In the genomic region with DNA sequence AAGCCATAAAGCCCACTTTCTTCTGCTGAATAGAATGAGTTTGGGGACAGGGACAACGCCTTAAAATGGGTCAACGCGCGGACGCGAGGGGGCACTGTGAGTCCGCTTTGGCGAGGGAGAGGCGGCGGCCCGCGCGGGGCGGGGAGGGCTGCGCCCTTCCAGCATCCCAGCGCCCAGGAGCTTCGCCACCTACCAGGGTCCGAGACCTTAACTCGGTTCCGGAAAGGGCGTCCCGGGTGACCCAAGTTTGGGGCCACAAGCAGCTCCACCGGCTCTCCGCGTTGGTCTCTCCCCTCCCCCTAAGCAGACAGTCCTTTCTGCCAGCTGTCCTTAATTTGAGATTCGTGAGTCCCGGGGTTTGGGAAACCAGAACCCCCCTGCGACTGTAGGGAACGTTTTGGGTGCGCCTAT, we compare ENCODE assay signal across 9 cellular contexts. TPM values are rescaled to one million over a fixed set of nuclear protein-coding genes. Genes with fewer than 3 reads are reported as not detected.
A peak's percentile ranks its signal among the peaks of the same experiment; 100 is the strongest.
DNase-seq lines count a peak whose midpoint lies in the region; ATAC-seq, FAIRE-seq and TF ChIP-seq lines count a peak whose summit lies in the region.
"Had no signal": no experiment of that assay in that cellular context is flagged by ENCODE, and none has a peak within 500 bp of the region (broad histone marks: within the 10 kb centered on the region; RNA-seq: fewer than 3 reads in every experiment).

No MANE protein-coding gene starts in this region.

- no peaks in the 10 kb centered on the region for H3K79me1 ChIP-seq in H1 (ENCODE audit: low read depth, low read length)

- peak; percentile 95 for TF ChIP-seq CTCF in LNCaP clone FGC (IDR thresholded peaks at IDR 0.05; ENCODE audit: control insufficient read depth, extremely low read depth, insufficient read depth)
- peak; percentile 67 to 85 (median 78) for TF ChIP-seq CTCF in H1 (IDR thresholded peaks at IDR 0.05; ENCODE audit: control extremely low read depth in 1 of 3, insufficient read depth in 1 of 3, low read depth in 1 of 3, low read length in 3 of 3)
- TF ChIP-seq CTCF in lung (IDR thresholded peaks at IDR 0.05; ENCODE audit: control extremely low read depth, extremely low read depth), result peak; percentile 56

- FAIRE-seq in H1 (lab: Jason Lieb, UNC), result no peak

- WGBS in H1 (ENCODE audit: extremely low coverage in 1 of 2, insufficient coverage in 1 of 2, insufficient read length in 1 of 2, insufficient replicate concordance in 2 of 2, low coverage in 1 of 2, low lambda C conversion rate in 2 of 2, missing lambda C conversion rate in 1 of 2), 2 experiments, result 3% methylated on average over 30 of the region's 30 CpGs; no CpG with 5 or more reads in 1 of the 2 experiments
- 1% methylated on average over 30 of the region's 30 CpGs for WGBS in lung, 2 donors

- H3K9me3 ChIP-seq in H1 (ENCODE audit: insufficient read depth in 2 of 2, low read depth in 1 of 2, low read length in 1 of 2), result no peaks in the 10 kb centered on the region
- no peaks in the 10 kb centered on the region for H3K9me3 ChIP-seq in lung (ENCODE audit: control insufficient read depth in 2 of 2, insufficient read depth in 1 of 2, low read length in 1 of 2)

- peaks cover 0 to 9% (median 6%) of the 10 kb centered on the region in 4 experiments; a peak in 4 of 7 replicates for H3K4me1 ChIP-seq in H1 (replicated peaks in 1 of 4; ENCODE audit: control insufficient read depth in 3 of 4, insufficient read depth in 4 of 4, low read length in 3 of 4)
- peaks cover 2 to 7% of the 10 kb centered on the region in 2 donors for H3K4me1 ChIP-seq in lung (ENCODE audit: control insufficient read depth in 2 of 2, insufficient read depth in 2 of 2, low read length in 2 of 2)

- no peak overlapping the region for H2BK20ac ChIP-seq in H1 (ENCODE audit: low read length)

- no peak overlapping the region for H3K14ac ChIP-seq in H1 (ENCODE audit: insufficient read length)

- no peak overlapping the region for H3K9ac ChIP-seq in H1 (replicated peaks in 1 of 4; ENCODE audit: extremely low read depth in 1 of 4, low read depth in 3 of 4, low read length in 3 of 4)

- no peak overlapping the region for H3K18ac ChIP-seq in H1 (ENCODE audit: extremely low read depth, low read length)

- peaks cover 5 to 16% of the 10 kb centered on the region in 2 experiments for H4K20me1 ChIP-seq in H1 (replicated peaks in 1 of 2; ENCODE audit: control insufficient read depth in 1 of 2, insufficient read depth in 2 of 2, low read length in 2 of 2)

- POLR2A ChIA-PET in H1 (lab: Charles Lee; ENCODE audit: partially characterized antibody), result interaction anchor here (0.9 kb wide), 1 partner anchor 8 kb away, joined by 3 read pairs; no protein-coding TSS in a partner anchor

- no peak overlapping the region for H4K91ac ChIP-seq in H1 (replicated peaks; ENCODE audit: insufficient read length, low read length)

- H3K79me2 ChIP-seq in H1 (ENCODE audit: control insufficient read depth in 1 of 2, insufficient read depth in 2 of 2, low read length in 2 of 2), result no peaks in the 10 kb centered on the region

- H2AK5ac ChIP-seq in H1 (ENCODE audit: low read depth, low read length), result no peak overlapping the region

- ATAC-seq in GM21381 (IDR thresholded peaks at IDR 0.05; ENCODE audit: unreplicated experiment) (peak; percentile 37), lung (ENCODE audit: insufficient read depth, low FRiP score) (no peak), HG02938 (IDR thresholded peaks at IDR 0.05; ENCODE audit: unreplicated experiment) (no peak)

- H2BK120ac ChIP-seq in H1 (replicated peaks; ENCODE audit: low read depth, low read length), result no peak overlapping the region

- peak overlapping the region; percentile 85 to 97 for H3K4me2 ChIP-seq in H1 (ENCODE audit: insufficient read depth in 1 of 2, low read depth in 2 of 2, low read length in 2 of 2)

- no peaks in the 10 kb centered on the region for H3K36me3 ChIP-seq in H1 (ENCODE audit: control insufficient read depth in 2 of 4, insufficient read depth in 4 of 4, low read length in 3 of 4)
- H3K36me3 ChIP-seq in lung (ENCODE audit: control insufficient read depth in 2 of 2, insufficient read depth in 2 of 2, low read length in 2 of 2), result no peaks in the 10 kb centered on the region

- peak; percentile 93 to 95 for TF ChIP-seq RAD21 in H1 (IDR thresholded peaks at IDR 0.05 in 1 of 2, conservative IDR thresholded peaks at IDR 0.05 in 1 of 2; ENCODE audit: low read depth in 2 of 2, low read length in 2 of 2)

- H2BK15ac ChIP-seq in H1 (ENCODE audit: low read length), result no peak overlapping the region

- H3K4ac ChIP-seq in H1 (replicated peaks; ENCODE audit: insufficient read length, low read depth, low read length), result no peak overlapping the region

- no peak overlapping the region for H3K56ac ChIP-seq in H1 (replicated peaks; ENCODE audit: insufficient read length, low read depth, low read length)

- no peak overlapping the region for H4K5ac ChIP-seq in H1 (ENCODE audit: insufficient read length, low read depth, low read length)

- no peak overlapping the region for H2BK5ac ChIP-seq in H1 (ENCODE audit: low read depth, low read length)

- H4K8ac ChIP-seq in H1 (ENCODE audit: extremely low read depth, insufficient read depth, low read length), result no peak overlapping the region

- no peak overlapping the region for H2BK12ac ChIP-seq in H1 (ENCODE audit: low read depth, low read length)

- H2AFZ ChIP-seq in H1 (ENCODE audit: low read length), result no peak overlapping the region

- DNase-seq in COLO668 (lab: John Stamatoyannopoulos, UW; ENCODE audit: unreplicated experiment) (peak; percentile 72), LNCaP clone FGC (ENCODE audit: low read depth) (no peak), T1000 (lab: John Stamatoyannopoulos, UW) (peak; percentile 49), H1 (ENCODE audit: low read depth in 1 of 2, low spot score in 2 of 2) (peak in 1 of 2 experiments; percentile 88), lung (ENCODE audit: low spot score) (peak; percentile 69)
- DNase-seq in stimulated activated CD8-positive, alpha-beta memory T cell treated with anti-CD3 and anti-CD28 coated beads, Interleukin-4, amount 100 ng/mL, for 48 hours, result peak; percentile 82

- CTCF ChIA-PET in H1 (lab: Charles Lee; ENCODE audit: partially characterized antibody), result interaction anchor here (0.6 to 4.1 kb wide), 39 partner anchors 10 to 744 kb away, joined by 3 to 14 read pairs (median 4); no protein-coding TSS in a partner anchor

- H3K4me3 ChIP-seq in LNCaP clone FGC (ENCODE audit: low read depth, low read length) (0 out of 2 replicates have a peak overlapping the region, but pooled peaks have one; percentile 13), H1 (ENCODE audit: extremely low read depth in 1 of 4, insufficient read depth in 2 of 4, low read depth in 3 of 4, low read length in 4 of 4) (peak overlapping the region in 3 of 4 experiments; percentile 33 to 71 (median 64); a peak in 5 of 8 replicates), lung (peak overlapping the region; percentile 16)

- no peak for TF ChIP-seq EP300 in H1 (IDR thresholded peaks at IDR 0.05; ENCODE audit: borderline replicate concordance in 1 of 2, low read depth in 2 of 2, low read length in 2 of 2)

- no peak for TF ChIP-seq POLR2A in H1 (IDR thresholded peaks at IDR 0.05; ENCODE audit: control extremely low read depth in 1 of 2, low read depth in 2 of 2, low read length in 2 of 2)

- peaks cover 6% of the 10 kb centered on the region for H3K23me2 ChIP-seq in H1 (ENCODE audit: low read depth, low read length)

- H3K23ac ChIP-seq in H1 (ENCODE audit: insufficient read length), result no peak overlapping the region

- no peak overlapping the region for H3K27ac ChIP-seq in H1 (ENCODE audit: low read depth, low read length)
- no peak overlapping the region for H3K27ac ChIP-seq in lung (ENCODE audit: low read depth in 1 of 2, low read length in 1 of 2)

- H3K27me3 ChIP-seq in H1 (replicated peaks in 1 of 4; ENCODE audit: control insufficient read depth in 3 of 4, extremely low read depth in 1 of 4, insufficient read depth in 3 of 4, low read length in 3 of 4) (peaks cover 68 to 94% (median 84%) of the 10 kb centered on the region in 4 experiments), lung (ENCODE audit: control insufficient read depth, insufficient read depth) (no peaks in the 10 kb centered on the region)

TF ChIP-seq in H1, 55 proteins besides CTCF, POLR2A, EP300 and RAD21:
- TF ChIP-seq NANOG (IDR thresholded peaks at IDR 0.05; ENCODE audit: insufficient read depth, low read depth, low read length, poor library complexity, severe bottlenecking) (no peak), SIX5 (IDR thresholded peaks at IDR 0.05; ENCODE audit: low read depth, low read length) (no peak), SP1 (IDR thresholded peaks at IDR 0.05; ENCODE audit: low read depth, low read length) (no peak), RBBP5 (IDR thresholded peaks at IDR 0.05; ENCODE audit: borderline replicate concordance, low read depth, low read length) (no peak), SIN3A (conservative IDR thresholded peaks at IDR 0.05 in 1 of 2, IDR thresholded peaks at IDR 0.05 in 1 of 2; ENCODE audit: low read depth in 1 of 2, low read length in 2 of 2) (no peak), SIRT6 (IDR thresholded peaks at IDR 0.05; ENCODE audit: low read length) (no peak), HDAC2 (IDR thresholded peaks at IDR 0.05; ENCODE audit: borderline replicate concordance in 1 of 2, low read depth in 2 of 2, low read length in 2 of 2) (no peak), SP4 (IDR thresholded peaks at IDR 0.05; ENCODE audit: low read length) (no peak), JUND (IDR thresholded peaks at IDR 0.05; ENCODE audit: low read length) (no peak)
- TF ChIP-seq, protein P1, sequence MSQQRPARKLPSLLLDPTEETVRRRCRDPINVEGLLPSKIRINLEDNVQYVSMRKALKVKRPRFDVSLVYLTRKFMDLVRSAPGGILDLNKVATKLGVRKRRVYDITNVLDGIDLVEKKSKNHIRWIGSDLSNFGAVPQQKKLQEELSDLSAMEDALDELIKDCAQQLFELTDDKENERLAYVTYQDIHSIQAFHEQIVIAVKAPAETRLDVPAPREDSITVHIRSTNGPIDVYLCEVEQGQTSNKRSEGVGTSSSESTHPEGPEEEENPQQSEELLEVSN (IDR thresholded peaks at IDR 0.05), result no peak

RNA-seq across cellular contexts. Expression of a gene that starts 1.8 kb away (rescaled TPM):
- total RNA-seq in H1 (2021; fragmentation: NEBNext Ultra II Directional; extraction: Animal tissue kit (Norgen Biotek cat#: 25700)), result 0.04 and 0.08 TPM in 2 replicates
- polyA plus RNA-seq in H1 (2011; rRNA removed) (0.02 TPM in 1 of 2 replicates, not detected in the other), lung (1 to 10 TPM; 2.0 to 4.1 TPM)
- polyA plus RNA-seq in H1 (2011; cell fraction: cytosol; rRNA removed), result 0.01 TPM
- not detected for polyA plus RNA-seq in H1 (2011; cell fraction: nucleus; rRNA removed)
- polyA plus RNA-seq in H1 (2012, experiment 1 of 2), result 0.07 TPM in 1 of 4 replicates, not detected in the others
- polyA plus RNA-seq in H1 (2012, experiment 2 of 2), result not detected
- 0.02 TPM for polyA plus RNA-seq in H1 (2013, experiment 1 of 2)
- polyA plus RNA-seq in H1 (2013, experiment 2 of 2), result 0.02 TPM
- polyA minus RNA-seq in H1 (2011; rRNA and poly(A)+ RNA removed), result not detected in 2 replicates
- not detected for polyA minus RNA-seq in H1 (2011; cell fraction: cytosol; rRNA and poly(A)+ RNA removed)
- 1.8 TPM for polyA minus RNA-seq in H1 (2011; cell fraction: nucleus; rRNA and poly(A)+ RNA removed)
- 10 to 100 TPM in 1 of 2 donors, 1 to 10 TPM in 1; 7.9 to 35.5 TPM for total RNA-seq in lung
- total RNA-seq: T-helper 2 cell treated with Interferon-gamma antibody and Interleukin-4, amounts not matched to agents 100 ng/mL and 5 ng/mL, for 36 hours had no signal

Comparison
In these comparisons a context has a peak if more than half of its experiments do, and no peak if none do; other contexts are left out.
1. H3K4me3 ChIP-seq: peak in every context shown above with its lines; median percentile 64 in H1; 16 in lung; 13 in LNCaP clone FGC.